ENCODE assay signal across 16 cellular contexts in genomic region chr10:80700760-80701444, GRCh38.
DNase-seq lines count a peak whose midpoint lies in the region; ATAC-seq and TF ChIP-seq lines count a peak whose summit lies in the region.
"Had no signal": no experiment of that assay in that cellular context is flagged by ENCODE, and none has a peak within 500 bp of the region (broad histone marks: within the 10 kb centered on the region; RNA-seq: fewer than 3 reads in every experiment).

No MANE protein-coding gene starts in this region.

- H3K27ac Mint-ChIP-seq in natural killer cell treated with Interleukin-12 subunit alpha and Interleukin-12 subunit beta and Interleukin-15 and Interleukin-18, amount 100 ng/mL, for 72 hours: no peak overlapping the region
- H3K27ac Mint-ChIP-seq in natural killer cell (no peak overlapping the region), osteocyte (ENCODE audit: unreplicated experiment) (no peak overlapping the region)
- H3K27ac Mint-ChIP-seq: B cell; CD4-positive, alpha-beta T cell; HFFc6 had no signal

- no peak overlapping the region for H3K4me3 Mint-ChIP-seq in natural killer cell treated with Interleukin-12 subunit alpha and Interleukin-12 subunit beta and Interleukin-15 and Interleukin-18, amount 100 ng/mL, for 72 hours
- no peak overlapping the region for H3K4me3 Mint-ChIP-seq in natural killer cell
- no peak overlapping the region for H3K4me3 Mint-ChIP-seq in osteocyte (ENCODE audit: unreplicated experiment)
- H3K4me3 Mint-ChIP-seq: B cell; CD4-positive, alpha-beta T cell; HFFc6 had no signal

- H3K4me1 Mint-ChIP-seq in natural killer cell treated with Interleukin-12 subunit alpha and Interleukin-12 subunit beta and Interleukin-15 and Interleukin-18, amount 100 ng/mL, for 72 hours (ENCODE audit: low read depth in 2 of 2): no peaks in the 10 kb centered on the region
- no peaks in the 10 kb centered on the region for H3K4me1 Mint-ChIP-seq in natural killer cell
- no peaks in the 10 kb centered on the region for H3K4me1 Mint-ChIP-seq in osteocyte (ENCODE audit: unreplicated experiment)
- H3K4me1 Mint-ChIP-seq: B cell had no signal

- no peaks in the 10 kb centered on the region for H3K36me3 Mint-ChIP-seq in natural killer cell treated with Interleukin-12 subunit alpha and Interleukin-12 subunit beta and Interleukin-15 and Interleukin-18, amount 100 ng/mL, for 72 hours
- H3K36me3 Mint-ChIP-seq in natural killer cell (no peaks in the 10 kb centered on the region), osteocyte (ENCODE audit: unreplicated experiment) (no peaks in the 10 kb centered on the region)

- H3K9me3 Mint-ChIP-seq in natural killer cell treated with Interleukin-12 subunit alpha and Interleukin-12 subunit beta and Interleukin-15 and Interleukin-18, amount 100 ng/mL, for 72 hours: no peaks in the 10 kb centered on the region
- H3K9me3 Mint-ChIP-seq in natural killer cell: no peaks in the 10 kb centered on the region
- H3K9me3 Mint-ChIP-seq in osteocyte (ENCODE audit: unreplicated experiment): no peaks in the 10 kb centered on the region
- H3K9me3 Mint-ChIP-seq: CD4-positive, alpha-beta T cell; HFFc6 had no signal

- no peak for DNase-seq in natural killer cell treated with Interleukin-12 subunit alpha and Interleukin-12 subunit beta and Interleukin-15 and Interleukin-18, amount 100 ng/mL, for 72 hours (ENCODE audit: low spot score)
- DNase-seq in natural killer cell (no peak), left lobe of liver (ENCODE audit: low spot score) (no peak), osteocyte (ENCODE audit: extremely low spot score, unreplicated experiment) (peak; percentile 76), NCI-H187 (lab: John Stamatoyannopoulos, UW) (no peak), NCI-H526 treated with DMSO at 0.1 percent for 48 hours (lab: John Stamatoyannopoulos, UW) (no peak), dermis blood vessel endothelial cell (no peak)
- DNase-seq: C1 segment of cervical spinal cord; Calu3; CD4-positive, alpha-beta T cell; DMS153; DMS79 treated with DMSO at 0.1 percent for 48 hours; EL; HCEC 1CT; HFFc6 had no signal

- intact Hi-C loops in natural killer cell (cut with micrococcal nuclease): no loop called here

- TF ChIP-seq CTCF in natural killer cell (IDR thresholded peaks at IDR 0.05): no peak
- no peak for TF ChIP-seq CTCF in osteocyte (IDR thresholded peaks at IDR 0.05)

- peaks cover under 1 to 7% of the 10 kb centered on the region in 2 donors for H3K27me3 Mint-ChIP-seq in natural killer cell treated with Interleukin-12 subunit alpha and Interleukin-12 subunit beta and Interleukin-15 and Interleukin-18, amount 100 ng/mL, for 72 hours
- H3K27me3 Mint-ChIP-seq in natural killer cell (ENCODE audit: low read depth in 2 of 2) (peaks cover 4 to 15% of the 10 kb centered on the region in 2 donors), osteocyte (ENCODE audit: unreplicated experiment) (peaks cover 4% of the 10 kb centered on the region)
- H3K27me3 Mint-ChIP-seq: CD4-positive, alpha-beta T cell had no signal

- peak; percentile 15 to 38 for ATAC-seq in natural killer cell treated with Interleukin-12 subunit alpha and Interleukin-12 subunit beta and Interleukin-15 and Interleukin-18, amount 100 ng/mL, for 72 hours
- ATAC-seq in natural killer cell (no peak), left lobe of liver (peak; percentile 73)

Comparison
In these comparisons a context has a peak if more than half of its experiments do, and no peak if none do; other contexts are left out.
1. ATAC-seq: peak in natural killer cell treated with Interleukin-12 subunit alpha and Interleukin-12 subunit beta and Interleukin-15 and Interleukin-18, amount 100 ng/mL, for 72 hours (2 of 2) and left lobe of liver (single experiment); none in natural killer cell (0 of 3).